Comparison of ENCODE assay signal across 36 cellular contexts in the genomic region with DNA sequence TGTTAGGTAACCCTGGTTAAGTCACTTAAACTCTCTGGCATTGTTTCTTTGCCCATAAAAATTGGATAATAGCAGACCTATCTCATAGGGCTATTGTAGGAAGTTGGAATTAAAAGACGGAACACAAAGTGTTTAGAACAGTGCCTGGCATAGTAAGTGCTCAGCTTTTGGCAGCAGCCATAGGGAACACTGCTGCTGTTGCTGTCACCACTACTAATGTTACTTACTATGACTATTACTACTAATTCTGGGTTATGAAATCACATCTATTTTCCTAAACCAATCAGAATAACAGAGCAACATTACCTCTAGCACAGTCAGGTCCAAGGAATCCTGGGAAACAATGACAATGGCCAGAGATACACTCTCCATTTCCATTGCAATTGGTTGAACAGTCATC.
DNase-seq lines count a peak whose midpoint lies in the region; ATAC-seq, FAIRE-seq and TF ChIP-seq lines count a peak whose summit lies in the region.
"Had no signal": no experiment of that assay in that cellular context is flagged by ENCODE, and none has a peak within 500 bp of the region (broad histone marks: within the 10 kb centered on the region; RNA-seq: fewer than 3 reads in every experiment).

No MANE protein-coding gene starts in this region.

- no peak for TF ChIP-seq EP300 in A549 (IDR thresholded peaks at IDR 0.05)

- H3K4me1 ChIP-seq in A549 (no peaks in the 10 kb centered on the region), psoas muscle (no peaks in the 10 kb centered on the region), gastrocnemius medialis (no peaks in the 10 kb centered on the region), thoracic aorta (ENCODE audit: control insufficient read depth in 1 of 2, low read depth in 2 of 2) (peaks cover 0 to 5% of the 10 kb centered on the region in 2 donors), heart left ventricle (no peaks in the 10 kb centered on the region)
- H3K4me1 ChIP-seq: BE2C, BLaER1, Caco-2 had no signal

- no peak for TF ChIP-seq POLR2A in A549 (IDR thresholded peaks at IDR 0.05; ENCODE audit: low read length)
- TF ChIP-seq POLR2A in gastrocnemius medialis (IDR thresholded peaks at IDR 0.05): no peak
- no peak for TF ChIP-seq POLR2A in heart left ventricle (IDR thresholded peaks at IDR 0.05)

- peak; percentile 63 for FAIRE-seq in A549 (lab: Jason Lieb, UNC)
- FAIRE-seq: A204.1, D721Med had no signal

- H3K4me3 ChIP-seq in A549: no peak overlapping the region
- no peak overlapping the region for H3K4me3 ChIP-seq in psoas muscle
- H3K4me3 ChIP-seq in gastrocnemius medialis: no peak overlapping the region
- H3K4me3 ChIP-seq in thoracic aorta: no peak overlapping the region
- no peak overlapping the region for H3K4me3 ChIP-seq in heart left ventricle
- H3K4me3 ChIP-seq: BLaER1; BLaER1 treated with 17β-estradiol and CSF1 and Interleukin-3, amounts not matched to agents 10 nM and 100 nM had no signal

- CTCF ChIA-PET in A549 (lab: Yijun Ruan, JAX): no interaction called here
- CTCF ChIA-PET in MCF 10A (lab: Yijun Ruan, JAX): no interaction called here

- no peak overlapping the region for H3K4me3 Mint-ChIP-seq in MCF 10A (ENCODE audit: unreplicated experiment)
- H3K4me3 Mint-ChIP-seq: B cell; CD14-positive monocyte; CD4-positive, alpha-beta memory T cell; CD4-positive, alpha-beta T cell; CD4-positive, CD25-positive, alpha-beta regulatory T cell; CD8-positive, alpha-beta memory T cell; CD8-positive, alpha-beta T cell had no signal

- H3K27me3 Mint-ChIP-seq in MCF 10A (ENCODE audit: insufficient read depth, unreplicated experiment): no peaks in the 10 kb centered on the region
- H3K27me3 Mint-ChIP-seq: B cell; CD4-positive, alpha-beta memory T cell; CD4-positive, alpha-beta T cell; CD8-positive, alpha-beta memory T cell had no signal

- H3K27ac ChIP-seq in A549: no peak overlapping the region
- H3K27ac ChIP-seq in psoas muscle: peak overlapping the region; percentile 18
- peak overlapping the region; percentile 61 to 74 (median 67) for H3K27ac ChIP-seq in gastrocnemius medialis
- no peak overlapping the region for H3K27ac ChIP-seq in thoracic aorta
- no peak overlapping the region for H3K27ac ChIP-seq in heart left ventricle
- H3K27ac ChIP-seq: 22Rv1; BLaER1; BLaER1 treated with 17β-estradiol and CSF1 and Interleukin-3, amounts not matched to agents 10 nM and 100 nM; C4-2B had no signal

- DNase-seq in A549 (ENCODE audit: low read depth in 1 of 2, low spot score in 1 of 2): no peak
- peak in 1 of 2 donors; percentile 26 for DNase-seq in psoas muscle
- DNase-seq in gastrocnemius medialis: peak; percentile 2 to 71
- no peak for DNase-seq in thoracic aorta (ENCODE audit: low spot score)
- DNase-seq in NCI-H2196 (lab: John Stamatoyannopoulos, UW; ENCODE audit: unreplicated experiment): no peak
- no peak for DNase-seq in MCF 10A (ENCODE audit: unreplicated experiment)
- DNase-seq in heart left ventricle: no peak
- DNase-seq: 8988T; ACHN; AML-193; BE2C; C1 segment of cervical spinal cord; Caco-2; Calu3; CD4-positive, alpha-beta memory T cell; CD4-positive, alpha-beta T cell; CD4-positive, CD25-positive, alpha-beta regulatory T cell; CD8-positive, alpha-beta memory T cell; CD8-positive, alpha-beta T cell; COR-L47; DMS 273 treated with DMSO at 0.1 percent for 48 hours; DMS153; DMS53; DMS79; DMS79 treated with DMSO at 0.1 percent for 48 hours; DND-41; EL had no signal

- ATAC-seq in A549 (no peak), psoas muscle (peak; percentile 86 to 98 (median 96)), gastrocnemius medialis (peak; percentile 95 to 98), thoracic aorta (ENCODE audit: insufficient number of reproducible peaks, low FRiP score, low read depth) (peak; percentile 76), HG03175 (IDR thresholded peaks at IDR 0.05; ENCODE audit: unreplicated experiment) (no peak), heart left ventricle (no peak)
- ATAC-seq: CD8-positive, alpha-beta T cell had no signal

- BruUV-seq in MCF 10A (replicated peaks; lab: Mats Ljungman, UMichigan): no TSS peak

- POLR2A ChIA-PET in A549 (lab: Yijun Ruan, JAX): no interaction called here
- POLR2A ChIA-PET in MCF 10A (lab: Yijun Ruan, JAX): interaction anchor here (0.7 kb wide), 1 partner anchor 16 kb away, joined by 3 read pairs; no protein-coding TSS in a partner anchor

- no peaks in the 10 kb centered on the region for H3K36me3 Mint-ChIP-seq in MCF 10A (ENCODE audit: insufficient read depth, unreplicated experiment)
- H3K36me3 Mint-ChIP-seq: CD14-positive monocyte; CD4-positive, alpha-beta memory T cell; CD4-positive, CD25-positive, alpha-beta regulatory T cell had no signal

- no peaks in the 10 kb centered on the region for H3K9me3 Mint-ChIP-seq in MCF 10A (ENCODE audit: unreplicated experiment)
- H3K9me3 Mint-ChIP-seq: CD14-positive monocyte; CD4-positive, alpha-beta memory T cell; CD4-positive, alpha-beta T cell; CD4-positive, CD25-positive, alpha-beta regulatory T cell; CD8-positive, alpha-beta memory T cell; CD8-positive, alpha-beta T cell had no signal

- TF ChIP-seq CTCF in A549 (IDR thresholded peaks at IDR 0.05) (no peak), psoas muscle (IDR thresholded peaks at IDR 0.05) (no peak), gastrocnemius medialis (IDR thresholded peaks at IDR 0.05 in 4 of 5, conservative IDR thresholded peaks at IDR 0.05 in 1 of 5) (no peak), thoracic aorta (IDR thresholded peaks at IDR 0.05) (no peak), MCF 10A (IDR thresholded peaks at IDR 0.05; ENCODE audit: unreplicated experiment) (no peak), heart left ventricle (IDR thresholded peaks at IDR 0.05) (no peak)

- no peaks in the 10 kb centered on the region for H3K36me3 ChIP-seq in psoas muscle (ENCODE audit: insufficient read depth in 1 of 2, low read depth in 1 of 2)
- no peaks in the 10 kb centered on the region for H3K36me3 ChIP-seq in gastrocnemius medialis
- no peaks in the 10 kb centered on the region for H3K36me3 ChIP-seq in thoracic aorta
- H3K36me3 ChIP-seq in heart left ventricle: no peaks in the 10 kb centered on the region
- H3K36me3 ChIP-seq: BE2C; BLaER1; BLaER1 treated with 17β-estradiol and CSF1 and Interleukin-3, amounts not matched to agents 10 nM and 100 nM had no signal

- WGBS in A549 (ENCODE audit: missing lambda C conversion rate): 13% methylated on average over 1 of the region's 1 CpG
- 17 to 30% (median 18%) methylated on average over 1 of the region's 1 CpG for WGBS in psoas muscle, 3 donors
- WGBS in heart left ventricle, 4 donors: 48 to 81% (median 67%) methylated on average over 1 of the region's 1 CpG

- intact Hi-C loops in psoas muscle (cut with DNase I) (no loop called here), gastrocnemius medialis (cut with DNase I; ENCODE audit: low total_unique reads) (no loop called here), MCF 10A (cut with micrococcal nuclease) (no loop called here), heart left ventricle (cut with DNase I) (no loop called here)

- H3K4me1 Mint-ChIP-seq in MCF 10A (ENCODE audit: insufficient read depth, unreplicated experiment): no peaks in the 10 kb centered on the region
- H3K4me1 Mint-ChIP-seq: B cell; CD14-positive monocyte; CD4-positive, alpha-beta memory T cell; CD4-positive, CD25-positive, alpha-beta regulatory T cell had no signal

- no peak for TF ChIP-seq RAD21 in A549 (conservative IDR thresholded peaks at IDR 0.05 in 1 of 2, IDR thresholded peaks at IDR 0.05 in 1 of 2)

- H3K9me3 ChIP-seq in A549 (no peaks in the 10 kb centered on the region), psoas muscle (no peaks in the 10 kb centered on the region), gastrocnemius medialis (no peaks in the 10 kb centered on the region), thoracic aorta (no peaks in the 10 kb centered on the region), heart left ventricle (no peaks in the 10 kb centered on the region)
- H3K9me3 ChIP-seq: BE2C, BLaER1, Caco-2 had no signal

- in situ Hi-C loops in gastrocnemius medialis (cut with MboI; ENCODE audit: low sequenced_read_pairs in 4 of 4): no loop called here

- H3K27ac Mint-ChIP-seq in MCF 10A (ENCODE audit: low read depth, unreplicated experiment): no peak overlapping the region
- H3K27ac Mint-ChIP-seq: B cell; CD14-positive monocyte; CD4-positive, alpha-beta T cell; CD4-positive, CD25-positive, alpha-beta regulatory T cell; CD8-positive, alpha-beta memory T cell; CD8-positive, alpha-beta T cell had no signal

- no peak overlapping the region for H3K4me2 ChIP-seq in A549
- H3K4me2 ChIP-seq: BLaER1; BLaER1 treated with 17β-estradiol and CSF1 and Interleukin-3, amounts not matched to agents 10 nM and 100 nM had no signal

- no peaks in the 10 kb centered on the region for H3K27me3 ChIP-seq in psoas muscle (ENCODE audit: insufficient read depth in 3 of 3, low read length in 2 of 3)
- H3K27me3 ChIP-seq in gastrocnemius medialis: no peaks in the 10 kb centered on the region
- H3K27me3 ChIP-seq in thoracic aorta (replicated peaks; ENCODE audit: insufficient read depth): no peaks in the 10 kb centered on the region
- no peaks in the 10 kb centered on the region for H3K27me3 ChIP-seq in heart left ventricle
- H3K27me3 ChIP-seq: BE2C had no signal

TF ChIP-seq in A549, 52 proteins besides CTCF, POLR2A, EP300 and RAD21 (continues in another document):
- TF ChIP-seq, protein P1, sequence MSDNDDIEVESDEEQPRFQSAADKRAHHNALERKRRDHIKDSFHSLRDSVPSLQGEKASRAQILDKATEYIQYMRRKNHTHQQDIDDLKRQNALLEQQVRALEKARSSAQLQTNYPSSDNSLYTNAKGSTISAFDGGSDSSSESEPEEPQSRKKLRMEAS (IDR thresholded peaks at IDR 0.05): no peak
- TF ChIP-seq ZFP36 (IDR thresholded peaks at IDR 0.05; ENCODE audit: borderline replicate concordance, partially characterized antibody) (no peak), MAFK (IDR thresholded peaks at IDR 0.05; ENCODE audit: partially characterized antibody) (no peak), POLR2AphosphoS2 (conservative IDR thresholded peaks at IDR 0.05; ENCODE audit: low read length) (no peak), HOXA7 (CRISPR knock-in tag; IDR thresholded peaks at IDR 0.05) (no peak), JUNB (IDR thresholded peaks at IDR 0.05) (no peak), ZSCAN20 (CRISPR knock-in tag; IDR thresholded peaks at IDR 0.05) (no peak), USF2 (IDR thresholded peaks at IDR 0.05) (no peak), ZC3H11A (IDR thresholded peaks at IDR 0.05) (no peak), KDM5A (IDR thresholded peaks at IDR 0.05) (no peak), SMC3 (IDR thresholded peaks at IDR 0.05) (no peak)

Comparison
In these comparisons a context has a peak if more than half of its experiments do, and no peak if none do; other contexts are left out.
1. ATAC-seq: peak in psoas muscle (4 of 4), gastrocnemius medialis (2 of 2) and thoracic aorta (single experiment); none in A549 (0 of 2), HG03175 (single experiment) and heart left ventricle (0 of 4).
2. DNase-seq: peak in gastrocnemius medialis (2 of 2); none in A549 (0 of 2), thoracic aorta (single experiment), NCI-H2196 (single experiment), MCF 10A (single experiment) and heart left ventricle (0 of 5).
3. H3K27ac ChIP-seq: peak in psoas muscle (single experiment) and gastrocnemius medialis (4 of 4); none in A549 (0 of 2), thoracic aorta (0 of 2) and heart left ventricle (0 of 12).